ENCODE assay signal across 8 cellular contexts in genomic region chr10:121975295-121976086, GRCh38.
DNase-seq lines count a peak whose midpoint lies in the region; ATAC-seq and TF ChIP-seq lines count a peak whose summit lies in the region.

No MANE protein-coding gene starts in this region.

- peak overlapping the region; percentile 56 for H3K4me3 Mint-ChIP-seq in T-helper 2 cell treated with Interferon-gamma antibody and Interleukin-4, amounts not matched to agents 5 μg/mL and 100 μg/mL, for 36 hours
- H3K4me3 Mint-ChIP-seq in effector memory CD8-positive, alpha-beta T cell: peak overlapping the region; percentile 77
- H3K4me3 Mint-ChIP-seq in nephron progenitor cell: peak overlapping the region; percentile 73

- peaks cover 12% of the 10 kb centered on the region for H3K4me1 Mint-ChIP-seq in T-helper 2 cell treated with Interferon-gamma antibody and Interleukin-4, amounts not matched to agents 5 μg/mL and 100 μg/mL, for 36 hours (ENCODE audit: low read depth)
- H3K4me1 Mint-ChIP-seq in effector memory CD8-positive, alpha-beta T cell (ENCODE audit: low read depth in 2 of 2): peaks cover 15 to 18% of the 10 kb centered on the region in 2 donors
- peaks cover 20% of the 10 kb centered on the region for H3K4me1 Mint-ChIP-seq in nephron progenitor cell

- DNase-seq in T-helper 2 cell treated with Interferon-gamma antibody and Interleukin-4, amounts not matched to agents 5 μg/mL and 100 μg/mL, for 36 hours (ENCODE audit: low spot score): no peak
- DNase-seq in T-helper 2 cell (no peak), NB4 (ENCODE audit: low read depth) (peak; percentile 21), nephron progenitor cell (no peak), AG20443 (ENCODE audit: low spot score) (no peak)
- DNase-seq in effector memory CD8-positive, alpha-beta T cell: no peak
- no peak for DNase-seq in effector CD4-positive, alpha-beta T cell

- ATAC-seq in effector memory CD8-positive, alpha-beta T cell (replicated peaks): no peak
- ATAC-seq in GM18520 (IDR thresholded peaks at IDR 0.05; ENCODE audit: unreplicated experiment): no peak

- H3K27ac Mint-ChIP-seq in T-helper 2 cell treated with Interferon-gamma antibody and Interleukin-4, amounts not matched to agents 5 μg/mL and 100 μg/mL, for 36 hours: peak overlapping the region; percentile 69
- H3K27ac Mint-ChIP-seq in effector memory CD8-positive, alpha-beta T cell: no peak overlapping the region
- H3K27ac Mint-ChIP-seq in nephron progenitor cell: no peak overlapping the region

- H3K4me3 ChIP-seq in NB4 (ENCODE audit: low read depth, low read length): peak overlapping the region; percentile 77

- no peaks in the 10 kb centered on the region for H3K27me3 Mint-ChIP-seq in T-helper 2 cell treated with Interferon-gamma antibody and Interleukin-4, amounts not matched to agents 5 μg/mL and 100 μg/mL, for 36 hours (ENCODE audit: low read depth)
- no peaks in the 10 kb centered on the region for H3K27me3 Mint-ChIP-seq in effector memory CD8-positive, alpha-beta T cell
- H3K27me3 Mint-ChIP-seq in nephron progenitor cell (ENCODE audit: low read depth, poor library complexity): no peaks in the 10 kb centered on the region

- TF ChIP-seq CTCF in NB4 (IDR thresholded peaks at IDR 0.05; ENCODE audit: low read depth, low read length) (peak; percentile 60), nephron progenitor cell (IDR thresholded peaks at IDR 0.05) (peak; percentile 4)

- H3K36me3 Mint-ChIP-seq in T-helper 2 cell treated with Interferon-gamma antibody and Interleukin-4, amounts not matched to agents 5 μg/mL and 100 μg/mL, for 36 hours (ENCODE audit: low read depth): peaks cover 20% of the 10 kb centered on the region
- peaks cover 19% of the 10 kb centered on the region for H3K36me3 Mint-ChIP-seq in effector memory CD8-positive, alpha-beta T cell (ENCODE audit: insufficient read depth)
- peaks cover 49% of the 10 kb centered on the region for H3K36me3 Mint-ChIP-seq in nephron progenitor cell (ENCODE audit: low read depth)

- TF ChIP-seq POLR2A in NB4 (IDR thresholded peaks at IDR 0.05; ENCODE audit: extremely low read depth, insufficient read length): no peak

- peaks cover 14% of the 10 kb centered on the region for H3K9me3 Mint-ChIP-seq in T-helper 2 cell treated with Interferon-gamma antibody and Interleukin-4, amounts not matched to agents 5 μg/mL and 100 μg/mL, for 36 hours
- no peaks in the 10 kb centered on the region for H3K9me3 Mint-ChIP-seq in effector memory CD8-positive, alpha-beta T cell
- H3K9me3 Mint-ChIP-seq in nephron progenitor cell: peaks cover 28% of the 10 kb centered on the region
